In genomic region chr6:149990672-149991402, GRCh38 we compare ENCODE assay signal across 8 cellular contexts. TPM values are rescaled to one million over a fixed set of nuclear protein-coding genes. Genes with fewer than 3 reads are reported as not detected.
A peak's percentile ranks its signal among the peaks of the same experiment; 100 is the strongest.
DNase-seq lines count a peak whose midpoint lies in the region; ATAC-seq lines count a peak whose summit lies in the region.

No MANE protein-coding gene starts in this region.

- no peak overlapping the region for H4K91ac ChIP-seq in mesenchymal stem cell (ENCODE audit: low read length)

- H3K4me2 ChIP-seq in mesenchymal stem cell (ENCODE audit: low read length, poor library complexity, severe bottlenecking) = peak overlapping the region; percentile 88

- no peaks in the 10 kb centered on the region for H3K36me3 ChIP-seq in mesenchymal stem cell (ENCODE audit: control insufficient read depth in 1 of 2, insufficient read depth in 2 of 2, low read depth in 1 of 2, low read length in 2 of 2)

- H3K9ac ChIP-seq in mesenchymal stem cell (ENCODE audit: low read length) = no peak overlapping the region

- H3K4ac ChIP-seq in mesenchymal stem cell (ENCODE audit: low read depth in 1 of 2, low read length in 2 of 2) = no peak overlapping the region

- H2BK12ac ChIP-seq in mesenchymal stem cell (ENCODE audit: low read length in 2 of 2) = no peak overlapping the region

- ATAC-seq in HG03045 (IDR thresholded peaks at IDR 0.05; ENCODE audit: unreplicated experiment) = no peak
- no peak for ATAC-seq in HG03565 (IDR thresholded peaks at IDR 0.05; ENCODE audit: unreplicated experiment)

- H3K23ac ChIP-seq in mesenchymal stem cell (ENCODE audit: low read length in 2 of 2) = no peak overlapping the region

- no peak overlapping the region for H2BK15ac ChIP-seq in mesenchymal stem cell (ENCODE audit: low read depth, poor library complexity, severe bottlenecking)

- peaks cover 13% of the 10 kb centered on the region for H3K4me1 ChIP-seq in mesenchymal stem cell (ENCODE audit: control insufficient read depth, insufficient read depth, low read depth, low read length)

- peak overlapping the region; percentile 76 for H3K4me3 Mint-ChIP-seq in activated naive CD8-positive, alpha-beta T cell

- peaks cover 73% of the 10 kb centered on the region for H3K27me3 Mint-ChIP-seq in activated naive CD8-positive, alpha-beta T cell

- H3K27ac ChIP-seq in mesenchymal stem cell (ENCODE audit: low read length, poor library complexity, severe bottlenecking) = no peak overlapping the region

- H3K4me3 ChIP-seq in mesenchymal stem cell (ENCODE audit: insufficient read depth in 1 of 2, low read depth in 1 of 2, low read length in 2 of 2) = peak overlapping the region in 1 of 2 experiments; percentile 67

- H2AK5ac ChIP-seq in mesenchymal stem cell (ENCODE audit: low read length, severe bottlenecking) = no peak overlapping the region

- H3K14ac ChIP-seq in mesenchymal stem cell (ENCODE audit: low read length in 2 of 2) = no peak overlapping the region

- in situ Hi-C loops in KBM-7 (cut with MboI; ENCODE audit: low pct_unique_long_range_greater_than_20kb, low sequenced_read_pairs) = no loop called here

- peak overlapping the region; percentile 56 for H2AFZ ChIP-seq in mesenchymal stem cell (ENCODE audit: low read depth, low read length)

- WGBS in mesenchymal stem cell = under 1% methylated on average over 45 of the region's 48 CpGs

- no peak overlapping the region for H3K27ac Mint-ChIP-seq in activated naive CD8-positive, alpha-beta T cell

- DNase-seq in ELF-1 (ENCODE audit: low read depth, low spot score) (peak; percentile 36), KBM-7 (peak; percentile 57), mesenchymal stem cell (peak; percentile 19), NCI-H1048 (lab: John Stamatoyannopoulos, UW) (no peak), RKO (ENCODE audit: low spot score) (no peak)

- peaks cover 89 to 100% of the 10 kb centered on the region in 2 experiments for H3K27me3 ChIP-seq in mesenchymal stem cell (ENCODE audit: control insufficient read depth in 1 of 2, insufficient read depth in 1 of 2, low read length in 2 of 2)

- no peak overlapping the region for H4K8ac ChIP-seq in mesenchymal stem cell (ENCODE audit: low read length)

- peaks cover 7% of the 10 kb centered on the region for H3K9me3 Mint-ChIP-seq in activated naive CD8-positive, alpha-beta T cell (ENCODE audit: low read depth)

- no peaks in the 10 kb centered on the region for H3K79me1 ChIP-seq in mesenchymal stem cell (replicated peaks; ENCODE audit: low read length, poor library complexity, severe bottlenecking)

- no peaks in the 10 kb centered on the region for H3K36me3 Mint-ChIP-seq in activated naive CD8-positive, alpha-beta T cell

- peaks cover 27% of the 10 kb centered on the region for H3K4me1 Mint-ChIP-seq in activated naive CD8-positive, alpha-beta T cell (ENCODE audit: low read depth)

- H3K9me3 ChIP-seq in mesenchymal stem cell (ENCODE audit: control insufficient read depth, low read length) = peaks cover 26% of the 10 kb centered on the region

- no peak overlapping the region for H2BK120ac ChIP-seq in mesenchymal stem cell (ENCODE audit: low read depth, low read length)

- H3K18ac ChIP-seq in mesenchymal stem cell (ENCODE audit: low read depth in 1 of 2, low read length in 2 of 2) = no peak overlapping the region

- H2BK5ac ChIP-seq in mesenchymal stem cell (ENCODE audit: low read depth, low read length, poor library complexity, severe bottlenecking) = no peak overlapping the region

RNA-seq across cellular contexts. Expression of gene ULBP1, which starts 27.1 kb away (rescaled TPM):
- polyA plus RNA-seq in mesenchymal stem cell (2013, experiment 1 of 2) = 6.5 TPM
- polyA plus RNA-seq in mesenchymal stem cell (2013, experiment 2 of 2) = 6.7 TPM

RNA-seq across cellular contexts. Expression of gene RAET1L, which starts 34.5 kb away (rescaled TPM):
- polyA plus RNA-seq in mesenchymal stem cell (2013, experiment 1 of 2) = not detected
- not detected for polyA plus RNA-seq in mesenchymal stem cell (2013, experiment 2 of 2)

RNA-seq across cellular contexts. Expression of gene ULBP2, which starts 49.0 kb away (rescaled TPM):
- polyA plus RNA-seq in mesenchymal stem cell (2013, experiment 1 of 2) = 6.4 TPM
- 7.4 TPM for polyA plus RNA-seq in mesenchymal stem cell (2013, experiment 2 of 2)

Comparison
In these comparisons a context has a peak if more than half of its experiments do, and no peak if none do; other contexts are left out.
1. DNase-seq: peak in ELF-1 (single experiment), KBM-7 (single experiment) and mesenchymal stem cell (single experiment); none in NCI-H1048 (single experiment) and RKO (single experiment).